17 cellular contexts compared by ENCODE assay signal in genomic region chr7:30899066-30899465, GRCh38. TPM values are rescaled to one million over a fixed set of nuclear protein-coding genes. Genes with fewer than 3 reads are reported as not detected.
DNase-seq lines count a peak whose midpoint lies in the region; ATAC-seq and TF ChIP-seq lines count a peak whose summit lies in the region.
"Had no signal": no experiment of that assay in that cellular context is flagged by ENCODE, and none has a peak within 500 bp of the region (broad histone marks: within the 10 kb centered on the region; RNA-seq: fewer than 3 reads in every experiment).

No MANE protein-coding gene starts in this region.

- no peak overlapping the region for H3K18ac ChIP-seq in IMR-90 (ENCODE audit: low read depth, low read length)

- H2AFZ ChIP-seq in IMR-90 (replicated peaks; ENCODE audit: low read length, poor library complexity): peak overlapping the region; percentile 26
- no peak overlapping the region for H2AFZ ChIP-seq in parathyroid adenoma
- no peak overlapping the region for H2AFZ ChIP-seq in PC-3 (ENCODE audit: low read length)
- H2AFZ ChIP-seq: PC-9 had no signal

- H2AK5ac ChIP-seq in IMR-90 (ENCODE audit: low read depth, low read length): peak overlapping the region; percentile 43; the same call in 1 of the 2 replicates

- H2BK20ac ChIP-seq in IMR-90 (ENCODE audit: low read depth, low read length): no peak overlapping the region

- H2BK15ac ChIP-seq in IMR-90 (ENCODE audit: low read depth, low read length): peak overlapping the region; percentile 40; the same call in 1 of the 3 replicates

- no peaks in the 10 kb centered on the region for H3K36me3 ChIP-seq in IMR-90 (ENCODE audit: control insufficient read depth, insufficient read depth, low read length)
- no peaks in the 10 kb centered on the region for H3K36me3 ChIP-seq in parathyroid adenoma (ENCODE audit: control insufficient read depth, insufficient read depth, low read length)
- no peaks in the 10 kb centered on the region for H3K36me3 ChIP-seq in upper lobe of left lung
- no peaks in the 10 kb centered on the region for H3K36me3 ChIP-seq in transverse colon
- no peaks in the 10 kb centered on the region for H3K36me3 ChIP-seq in PC-3 (ENCODE audit: low read depth, low read length)
- H3K36me3 ChIP-seq: SJCRH30 had no signal

- H3K9me3 ChIP-seq in IMR-90 (ENCODE audit: control insufficient read depth, insufficient read depth, low read length) (no peaks in the 10 kb centered on the region), parathyroid adenoma (ENCODE audit: control insufficient read depth, low read length) (no peaks in the 10 kb centered on the region), upper lobe of left lung (no peaks in the 10 kb centered on the region), transverse colon (no peaks in the 10 kb centered on the region), PC-3 (ENCODE audit: low read length) (no peaks in the 10 kb centered on the region)
- H3K9me3 ChIP-seq: SJCRH30 had no signal

- H3K9me1 ChIP-seq in IMR-90 (ENCODE audit: insufficient read depth, low read length): peaks cover under 1% of the 10 kb centered on the region; the same call in 1 of the 2 replicates

- POLR2A ChIA-PET in IMR-90 (lab: Charles Lee; ENCODE audit: unreplicated experiment): no interaction called here
- POLR2A ChIA-PET in PC-3 (lab: Charles Lee; ENCODE audit: unreplicated experiment): no interaction called here

- CTCF ChIA-PET in IMR-90 (lab: Yijun Ruan, JAX) (interaction anchor here (1.3 kb wide), 1 partner anchor 40 kb away, joined by 3 read pairs; no protein-coding TSS in a partner anchor), PC-3 (lab: Charles Lee) (interaction anchor here (0.6 kb wide), 1 partner anchor 160 kb away, joined by 3 read pairs; no protein-coding TSS in a partner anchor)

- ATAC-seq in IMR-90 (ENCODE audit: low read depth) (no peak), upper lobe of left lung (ENCODE audit: low FRiP score in 2 of 2) (no peak), PC-3 (no peak)

- no peak for TF ChIP-seq RAD21 in IMR-90 (IDR thresholded peaks at IDR 0.05; ENCODE audit: low read length)

- H2BK5ac ChIP-seq in IMR-90 (ENCODE audit: low read depth, low read length, poor library complexity, severe bottlenecking): no peak overlapping the region

- H2AK9ac ChIP-seq in IMR-90 (replicated peaks; ENCODE audit: low read depth, low read length, poor library complexity): no peak overlapping the region

- H3K79me1 ChIP-seq in IMR-90 (ENCODE audit: low read depth in 1 of 2, low read length in 2 of 2): no peaks in the 10 kb centered on the region

- H3K14ac ChIP-seq in IMR-90 (replicated peaks; ENCODE audit: low read depth, low read length): no peak overlapping the region

- H3K56ac ChIP-seq in IMR-90 (ENCODE audit: extremely low read depth, insufficient read depth, low read length): no peak overlapping the region

- H4K8ac ChIP-seq in IMR-90 (ENCODE audit: low read depth in 2 of 2, low read length in 2 of 2): no peak overlapping the region; a peak in 2 of 4 replicates

- no peaks in the 10 kb centered on the region for H4K20me1 ChIP-seq in IMR-90 (ENCODE audit: insufficient read depth, low read length)
- H4K20me1 ChIP-seq in PC-3 (ENCODE audit: low read length): no peaks in the 10 kb centered on the region

- no peak for DNase-seq in IMR-90
- DNase-seq in coronary artery (ENCODE audit: low spot score): no peak
- DNase-seq in upper lobe of left lung: no peak
- DNase-seq in transverse colon: no peak
- DNase-seq in PC-3: no peak
- no peak for DNase-seq in NCI-H2227 (lab: John Stamatoyannopoulos, UW; ENCODE audit: unreplicated experiment)
- DNase-seq: ACHN, DMS79 treated with DMSO at 0.1 percent for 48 hours, NCI-H1417, NCI-H187, NCI-H2107, NCI-H2227 treated with DMSO at 0.1 percent for 48 hours, NCI-H524, PC-9, SJCRH30 had no signal

- no peak overlapping the region for H3K23ac ChIP-seq in IMR-90 (ENCODE audit: low read depth, low read length)

- H3K9me2 ChIP-seq in PC-3 (replicated peaks; ENCODE audit: low read length): no peaks in the 10 kb centered on the region

- H4K91ac ChIP-seq in IMR-90 (ENCODE audit: insufficient read depth, low read depth, low read length): 0 out of 2 replicates have a peak overlapping the region, but pooled peaks have one; percentile 41

- H3K4me2 ChIP-seq in IMR-90 (ENCODE audit: low read depth, low read length) (no peak overlapping the region), parathyroid adenoma (ENCODE audit: low read length) (no peak overlapping the region), PC-3 (ENCODE audit: low read length) (no peak overlapping the region)
- H3K4me2 ChIP-seq: PC-9 had no signal

- H3K27ac ChIP-seq in IMR-90 (ENCODE audit: insufficient read depth, low read length) (no peak overlapping the region), coronary artery (peak overlapping the region; percentile 68 to 75), parathyroid adenoma (peak overlapping the region; percentile 81), upper lobe of left lung (peak overlapping the region; percentile 78 to 84 (median 80)), transverse colon (no peak overlapping the region), PC-3 (ENCODE audit: low read length) (no peak overlapping the region)
- H3K27ac ChIP-seq: PC-9, RWPE1, SJCRH30 had no signal

- H3K4me3 ChIP-seq in IMR-90 (ENCODE audit: insufficient read depth, low read depth, low read length): no peak overlapping the region
- no peak overlapping the region for H3K4me3 ChIP-seq in coronary artery
- H3K4me3 ChIP-seq in parathyroid adenoma (ENCODE audit: low read depth, low read length): no peak overlapping the region
- H3K4me3 ChIP-seq in upper lobe of left lung: no peak overlapping the region
- no peak overlapping the region for H3K4me3 ChIP-seq in transverse colon
- H3K4me3 ChIP-seq in PC-3 (ENCODE audit: low read length): no peak overlapping the region
- H3K4me3 ChIP-seq: PC-9, SJCRH30 had no signal

- H3K9ac ChIP-seq in IMR-90 (ENCODE audit: low read depth, low read length) (no peak overlapping the region), parathyroid adenoma (no peak overlapping the region), PC-3 (ENCODE audit: low read length) (no peak overlapping the region)

- BruUV-seq in IMR-90 (replicated peaks; lab: Mats Ljungman, UMichigan): no TSS peak
- BruUV-seq in PC-3 (replicated peaks; lab: Mats Ljungman, UMichigan): no TSS peak

- intact Hi-C loops in IMR-90 (cut with micrococcal nuclease): no loop called here
- intact Hi-C loops in transverse colon (cut with DNase I; ENCODE audit: low total_unique reads): no loop called here
- intact Hi-C loops in PC-3 (cut with micrococcal nuclease): no loop called here

- 0 out of 2 replicates have a peak overlapping the region, but pooled peaks have one; percentile 47 for H3K4ac ChIP-seq in IMR-90 (ENCODE audit: low read depth, low read length)

- no peak for TF ChIP-seq EP300 in upper lobe of left lung (IDR thresholded peaks at IDR 0.05)
- no peak for TF ChIP-seq EP300 in transverse colon (IDR thresholded peaks at IDR 0.05; ENCODE audit: low read depth)

- TF ChIP-seq CTCF in IMR-90 (conservative IDR thresholded peaks at IDR 0.05; ENCODE audit: low read depth, low read length) (no peak), coronary artery (IDR thresholded peaks at IDR 0.05) (no peak), parathyroid adenoma (IDR thresholded peaks at IDR 0.05) (no peak), upper lobe of left lung (IDR thresholded peaks at IDR 0.05) (no peak), transverse colon (IDR thresholded peaks at IDR 0.05) (no peak), PC-3 (conservative IDR thresholded peaks at IDR 0.05; ENCODE audit: low read depth, low read length) (no peak)

- in situ Hi-C loops in IMR-90 (cut with MboI; ENCODE audit: low sequenced_read_pairs) (no loop called here), transverse colon (cut with MboI; ENCODE audit: low pct_ligation_motif_present in 1 of 4, low pct_unique_long_range_greater_than_20kb in 1 of 4, low sequenced_read_pairs in 3 of 4) (no loop called here)

- TF ChIP-seq POLR2A in IMR-90 (IDR thresholded peaks at IDR 0.05; ENCODE audit: low read depth, low read length): no peak
- TF ChIP-seq POLR2A in upper lobe of left lung (IDR thresholded peaks at IDR 0.05): no peak
- TF ChIP-seq POLR2A in transverse colon (IDR thresholded peaks at IDR 0.05): no peak

- dilution Hi-C loops in IMR-90 (cut with HindIII; ENCODE audit: low sequenced_read_pairs, unreplicated experiment): no loop called here

- WGBS in IMR-90 (ENCODE audit: extremely low coverage in 2 of 2, insufficient read length in 1 of 2), 2 experiments: no CpG with 5 or more reads among the region's 7 CpGs
- WGBS in upper lobe of left lung, 2 donors: 95 to 97% methylated on average over 7 of the region's 7 CpGs
- WGBS in transverse colon (ENCODE audit: low coverage in 1 of 2), 2 donors: 96 to 100% methylated on average over 2 to 7 of the region's 7 CpGs

- H3K4me1 ChIP-seq in IMR-90 (ENCODE audit: control insufficient read depth, insufficient read depth, low read length): peaks cover 6% of the 10 kb centered on the region; the same call in 1 of the 2 replicates
- no peaks in the 10 kb centered on the region for H3K4me1 ChIP-seq in parathyroid adenoma
- peaks cover 67 to 88% (median 81%) of the 10 kb centered on the region in 4 donors for H3K4me1 ChIP-seq in upper lobe of left lung
- peaks cover 0 to 9% (median 7%) of the 10 kb centered on the region in 4 donors for H3K4me1 ChIP-seq in transverse colon
- H3K4me1 ChIP-seq in PC-3 (ENCODE audit: insufficient read depth, low read length): no peaks in the 10 kb centered on the region
- H3K4me1 ChIP-seq: SJCRH30 had no signal

- no peaks in the 10 kb centered on the region for H3F3A ChIP-seq in PC-3 (ENCODE audit: low read length, unreplicated experiment)

- no peaks in the 10 kb centered on the region for H3K79me2 ChIP-seq in parathyroid adenoma
- no peaks in the 10 kb centered on the region for H3K79me2 ChIP-seq in PC-3 (ENCODE audit: low read length)

- H3K27me3 ChIP-seq in IMR-90 (ENCODE audit: control insufficient read depth, insufficient read depth, low read length): peaks cover 11% of the 10 kb centered on the region; the same call in 1 of the 2 replicates
- H3K27me3 ChIP-seq in parathyroid adenoma (ENCODE audit: control insufficient read depth, insufficient read depth, low read length): no peaks in the 10 kb centered on the region
- no peaks in the 10 kb centered on the region for H3K27me3 ChIP-seq in upper lobe of left lung
- no peaks in the 10 kb centered on the region for H3K27me3 ChIP-seq in transverse colon
- no peaks in the 10 kb centered on the region for H3K27me3 ChIP-seq in PC-3 (ENCODE audit: low read length)

- no peak overlapping the region for H4K5ac ChIP-seq in IMR-90 (ENCODE audit: low read depth, low read length)

- 0 out of 2 replicates have a peak overlapping the region, but pooled peaks have one; percentile 29 for H2BK120ac ChIP-seq in IMR-90 (ENCODE audit: low read depth, low read length)

TF ChIP-seq in IMR-90, 13 proteins besides CTCF, POLR2A, EP300 and RAD21 (continues in another document):
- no peak for TF ChIP-seq CEBPB (IDR thresholded peaks at IDR 0.05; ENCODE audit: low read depth, low read length)

RNA-seq across cellular contexts. Expression of gene AQP1, which starts 12.6 kb away (rescaled TPM):
- total RNA-seq in IMR-90 (2012; rRNA removed) (0.18 and 0.28 TPM in 2 replicates), upper lobe of left lung (1,000 to 10,000 TPM in 1 of 6 donors, 100 to 1,000 TPM in 5; 113 to 1,228 (median 802) TPM), transverse colon (10 to 100 TPM; 21.3 to 98.3 (median 28.4) TPM), PC-3 (2014; rRNA removed) (0.81 and 1.2 TPM in 2 replicates)
- polyA plus RNA-seq in IMR-90 (2012; rRNA removed): 0.39 and 0.55 TPM in 2 replicates
- polyA plus RNA-seq in IMR-90 (2012; cell fraction: cytosol; rRNA removed): 0.18 and 0.30 TPM in 2 replicates
- polyA plus RNA-seq in IMR-90 (2012; cell fraction: nucleus; rRNA removed; ENCODE audit: low replicate concordance): 0.87 and 1.2 TPM in 2 replicates

Comparison
In these comparisons a context has a peak if more than half of its experiments do, and no peak if none do; other contexts are left out.
1. H3K27ac ChIP-seq: peak in coronary artery (2 of 2), parathyroid adenoma (single experiment) and upper lobe of left lung (4 of 4); none in IMR-90 (single experiment), transverse colon (0 of 4) and PC-3 (single experiment).